In the genomic region with DNA sequence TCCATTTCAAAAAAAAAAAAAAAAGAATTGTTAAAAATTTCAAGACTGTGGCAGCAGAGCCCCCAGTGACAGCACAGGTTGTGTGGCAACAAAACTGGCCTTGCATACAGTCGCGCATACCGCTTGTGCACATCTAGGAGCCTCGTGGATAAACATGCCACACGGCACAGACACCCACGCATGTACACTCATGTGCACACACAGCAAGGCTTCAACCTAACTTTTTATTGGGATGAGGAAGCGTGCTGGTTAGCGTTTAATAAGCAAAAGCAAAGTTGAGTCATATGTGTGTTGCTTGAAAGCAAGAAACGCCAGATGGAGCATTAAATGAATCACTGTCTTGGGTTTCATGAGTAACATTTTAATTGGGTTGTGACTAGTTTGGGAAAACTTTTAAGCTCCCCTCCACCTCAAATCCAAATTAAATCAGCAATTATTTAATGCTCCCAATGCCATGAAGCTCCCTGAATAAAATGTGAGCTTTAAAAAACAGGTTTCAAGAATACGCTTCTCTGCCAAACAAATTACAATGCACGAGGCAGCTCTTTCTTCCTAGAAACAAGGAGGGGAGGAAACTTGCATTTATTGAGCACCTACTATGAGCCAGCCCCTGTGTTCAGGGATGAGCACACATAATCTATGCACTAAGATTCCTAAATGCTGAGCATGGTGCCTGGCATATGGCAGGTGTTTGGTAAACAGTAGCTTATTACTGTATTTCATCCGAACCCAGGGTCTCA, we compare ENCODE assay signal across 9 cellular contexts. TPM values are rescaled to one million over a fixed set of nuclear protein-coding genes. Genes with fewer than 3 reads are reported as not detected.
DNase-seq lines count a peak whose midpoint lies in the region; TF ChIP-seq lines count a peak whose summit lies in the region.
"Had no signal": no experiment of that assay in that cellular context is flagged by ENCODE, and none has a peak within 500 bp of the region (broad histone marks: within the 10 kb centered on the region; RNA-seq: fewer than 3 reads in every experiment).

No MANE protein-coding gene starts in this region.

- no peak for TF ChIP-seq CTCF in choroid plexus epithelial cell (conservative IDR thresholded peaks at IDR 0.05; ENCODE audit: low read depth, low read length)

- no peak overlapping the region for H3K4me3 ChIP-seq in choroid plexus epithelial cell (ENCODE audit: low read depth, low read length)

- DNase-seq in AG08396 (ENCODE audit: low spot score): peak; percentile 76
- DNase-seq in LHCN-M2 (ENCODE audit: low read depth): peak; percentile 97
- peak; percentile 86 for DNase-seq in choroid plexus epithelial cell (ENCODE audit: low read depth)
- peak; percentile 81 for DNase-seq in myocyte (ENCODE audit: low read depth)
- no peak for DNase-seq in ureter (ENCODE audit: low spot score)
- no peak for DNase-seq in SHP77 treated with DMSO at 0.1 percent for 48 hours (lab: John Stamatoyannopoulos, UW)
- no peak for DNase-seq in mucosa of gallbladder (ENCODE audit: low spot score)
- no peak for DNase-seq in DMS79 treated with DMSO at 0.1 percent for 48 hours (lab: John Stamatoyannopoulos, UW)
- DNase-seq: DND-41 had no signal

RNA-seq across cellular contexts. Expression of gene EML1, which starts 35.7 kb away (rescaled TPM):
- total RNA-seq in LHCN-M2 (2014; rRNA removed) (27.2 and 27.8 TPM in 2 replicates), myocyte (20.8 and 24.1 TPM in 2 replicates), ureter (34.1 TPM), mucosa of gallbladder (49.9 TPM)
- polyA plus RNA-seq in LHCN-M2 (2012): 7.0 TPM
- polyA plus RNA-seq in myocyte (2012): 18.0 TPM

Comparison
In these comparisons a context has a peak if more than half of its experiments do, and no peak if none do; other contexts are left out.
1. DNase-seq: peak in AG08396 (single experiment), LHCN-M2 (single experiment), choroid plexus epithelial cell (single experiment) and myocyte (single experiment); none in ureter (single experiment), SHP77 treated with DMSO at 0.1 percent for 48 hours (single experiment), mucosa of gallbladder (single experiment) and DMS79 treated with DMSO at 0.1 percent for 48 hours (single experiment).